ENCODE assay signal across 8 cellular contexts in the genomic region with DNA sequence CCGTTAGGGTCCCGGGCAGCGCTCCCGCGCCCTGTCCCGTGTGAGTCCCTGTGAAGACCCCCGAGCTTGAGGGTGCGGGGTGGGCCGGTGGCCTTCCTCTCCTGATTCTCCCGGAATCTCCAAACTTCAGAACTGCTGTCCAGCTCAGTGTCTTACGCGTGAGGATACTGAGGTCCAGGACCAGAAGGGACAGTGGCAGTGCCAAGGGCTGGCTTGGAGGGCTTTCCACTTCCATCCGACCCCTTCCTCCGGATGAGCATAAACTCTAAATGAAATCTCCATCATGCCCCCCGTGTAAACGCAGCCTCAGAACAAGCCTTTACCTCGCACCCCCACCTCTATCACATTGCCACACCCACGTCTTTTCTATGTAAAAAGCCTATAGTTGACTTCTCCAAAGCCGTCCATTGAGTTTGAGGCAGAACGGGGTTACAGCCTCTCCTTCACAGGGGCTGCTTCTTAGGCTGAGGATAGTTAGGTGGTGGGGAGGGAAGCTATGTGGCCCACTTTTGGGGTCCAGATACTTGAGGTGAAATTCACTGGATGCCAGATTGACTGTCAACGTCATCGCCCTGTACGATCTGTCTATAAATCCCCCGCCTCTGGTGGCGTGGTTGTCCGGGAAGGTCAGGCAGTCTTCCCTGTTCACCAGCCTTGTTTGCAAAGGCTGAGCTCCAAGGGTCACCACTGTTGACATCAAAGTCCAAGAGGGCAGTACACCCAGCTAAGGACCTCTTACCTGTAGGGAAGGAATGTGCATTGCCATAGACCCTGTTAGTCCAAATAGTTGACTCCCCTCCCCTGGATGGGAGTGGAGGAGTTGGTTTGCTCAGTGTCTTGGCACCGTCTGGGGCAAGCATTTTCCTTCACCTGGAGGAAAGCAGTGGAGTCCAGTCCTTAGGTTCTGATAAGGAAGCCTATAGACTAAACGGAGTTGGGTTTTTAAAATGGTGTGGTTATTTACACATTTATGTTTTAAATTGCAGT. TPM values are rescaled to one million over a fixed set of nuclear protein-coding genes. Genes with fewer than 3 reads are reported as not detected.
DNase-seq lines count a peak whose midpoint lies in the region; ATAC-seq and TF ChIP-seq lines count a peak whose summit lies in the region.

No MANE protein-coding gene starts in this region.

- in situ Hi-C loops in mammary epithelial cell (cut with MboI; ENCODE audit: low sequenced_read_pairs in 2 of 2): loop anchor here in 1 of 2 donors (25.0 kb wide), 1 partner anchor 201 kb away; a partner anchor contains a TSS

- H3K27ac ChIP-seq in DND-41 (ENCODE audit: low read length): peak overlapping the region; percentile 98
- H3K27ac ChIP-seq in mammary epithelial cell (ENCODE audit: insufficient read depth, low read depth, low read length): peak overlapping the region; percentile 94

- dilution Hi-C loops in mammary epithelial cell (cut with HindIII; ENCODE audit: low sequenced_read_pairs): loop anchor here (5.0 kb wide), 1 partner anchor 51 kb away; no protein-coding TSS in a partner anchor

- peak; percentile 44 for ATAC-seq in DND-41 (ENCODE audit: insufficient read depth, low read depth)
- no peak for ATAC-seq in GM18870 (IDR thresholded peaks at IDR 0.05; ENCODE audit: unreplicated experiment)

- H2AFZ ChIP-seq in DND-41 (ENCODE audit: low read depth, low read length): peak overlapping the region; percentile 6; the same call in 1 of the 2 replicates
- H2AFZ ChIP-seq in mammary epithelial cell (ENCODE audit: low read depth, low read length): peak overlapping the region; percentile 58

- peaks cover 66% of the 10 kb centered on the region for H3K4me1 ChIP-seq in DND-41 (ENCODE audit: insufficient read depth, low read length)
- H3K4me1 ChIP-seq in mammary epithelial cell (ENCODE audit: insufficient read depth, low read length): peaks cover 15% of the 10 kb centered on the region

- H3K9me3 ChIP-seq in DND-41 (ENCODE audit: insufficient read depth, low read length, severe bottlenecking) (no peaks in the 10 kb centered on the region), mammary epithelial cell (replicated peaks; ENCODE audit: insufficient read depth, low read length) (no peaks in the 10 kb centered on the region)

- 35% methylated on average over 17 of the region's 28 CpGs for WGBS in mammary epithelial cell (ENCODE audit: low coverage, missing lambda C conversion rate)
- WGBS in lower leg skin, 2 donors: 15% methylated on average over 16 to 20 of the region's 28 CpGs

- intact Hi-C loops in mammary epithelial cell (cut with micrococcal nuclease) (loop anchor here (1.0 to 5.0 kb wide), 4 partner anchors 8 to 531 kb away; a partner anchor contains a TSS), lower leg skin (cut with DNase I; ENCODE audit: low total_unique reads) (loop anchor here (5.0 kb wide), 1 partner anchor 41 kb away; no protein-coding TSS in a partner anchor)

- H3K4me2 ChIP-seq in DND-41 (ENCODE audit: insufficient read depth, low read length) (peak overlapping the region; percentile 94), mammary epithelial cell (ENCODE audit: insufficient read depth, low read depth, low read length) (peak overlapping the region; percentile 86)

- CTCF ChIA-PET in mammary epithelial cell (lab: Charles Lee; ENCODE audit: low non-redundant PET): no interaction called here

- TSS peak; percentile 24 for BruUV-seq in mammary epithelial cell (replicated peaks; lab: Mats Ljungman, UMichigan)

- H3K9ac ChIP-seq in DND-41 (ENCODE audit: low read depth, low read length): peak overlapping the region; percentile 99
- peak overlapping the region; percentile 95 for H3K9ac ChIP-seq in mammary epithelial cell (ENCODE audit: insufficient read depth, low read length)

- DNase-seq in DND-41: peak; percentile 79
- peak; percentile 66 for DNase-seq in HuH-7 (ENCODE audit: low spot score)
- DNase-seq in T-helper 22 cell (ENCODE audit: low read depth): peak; percentile 25
- DNase-seq in mammary epithelial cell: peak; percentile 48
- DNase-seq in lower leg skin (ENCODE audit: low spot score in 2 of 2): peak in 1 of 2 donors; percentile 84
- peak; percentile 38 to 75 (median 55) for DNase-seq in stimulated activated naive CD4-positive, alpha-beta T cell (lab: John Stamatoyannopoulos, UW)
- no peak for DNase-seq in NCI-H1436 (lab: John Stamatoyannopoulos, UW)

- peaks cover 58% of the 10 kb centered on the region for H3K36me3 ChIP-seq in DND-41 (ENCODE audit: insufficient read depth, low read length)
- H3K36me3 ChIP-seq in mammary epithelial cell (ENCODE audit: insufficient read depth, low read length): peaks cover 2% of the 10 kb centered on the region

- TF ChIP-seq CTCF in DND-41 (IDR thresholded peaks at IDR 0.05; ENCODE audit: borderline replicate concordance, extremely low read depth, low read length, poor library complexity, severe bottlenecking) (no peak), mammary epithelial cell (conservative IDR thresholded peaks at IDR 0.05 in 1 of 2, IDR thresholded peaks at IDR 0.05 in 1 of 2; ENCODE audit: extremely low read depth in 1 of 2, insufficient read depth in 1 of 2, low read depth in 1 of 2, low read length in 2 of 2) (no peak), lower leg skin (IDR thresholded peaks at IDR 0.05) (no peak)

- no peak for TF ChIP-seq POLR2A in lower leg skin (IDR thresholded peaks at IDR 0.05)

- H3K27me3 ChIP-seq in DND-41 (ENCODE audit: insufficient read depth, low read length, poor library complexity) (no peaks in the 10 kb centered on the region), mammary epithelial cell (ENCODE audit: insufficient read depth, low read length) (no peaks in the 10 kb centered on the region)

- H3K4me3 ChIP-seq in DND-41 (ENCODE audit: low read depth in 1 of 2, low read length in 2 of 2): peak overlapping the region; percentile 76 to 88
- peak overlapping the region; percentile 61 to 89 (median 86) for H3K4me3 ChIP-seq in mammary epithelial cell (replicated peaks in 1 of 3; ENCODE audit: insufficient read depth in 1 of 3, low read depth in 2 of 3, low read length in 3 of 3)
- peak overlapping the region; percentile 80 for H3K4me3 ChIP-seq in lower leg skin (ENCODE audit: low read depth, poor library complexity, severe bottlenecking)

- H4K20me1 ChIP-seq in DND-41 (ENCODE audit: insufficient read depth, low read length): peaks cover 19% of the 10 kb centered on the region
- H4K20me1 ChIP-seq in mammary epithelial cell (ENCODE audit: insufficient read depth, low read length): no peaks in the 10 kb centered on the region

- H3K79me2 ChIP-seq in DND-41 (ENCODE audit: insufficient read depth, low read length): peaks cover 84% of the 10 kb centered on the region
- H3K79me2 ChIP-seq in mammary epithelial cell (ENCODE audit: insufficient read depth, low read length): peaks cover 62% of the 10 kb centered on the region

RNA-seq across cellular contexts. Expression of a gene that starts 1.2 kb away (rescaled TPM):
- total RNA-seq in mammary epithelial cell (10 to 100 TPM; 78.0 to 98.0 TPM), lower leg skin (100 to 1,000 TPM in 1 of 4 donors, 10 to 100 TPM in 3; 72.4 to 121 (median 88.9) TPM)
- 47.0 TPM for polyA plus RNA-seq in mammary epithelial cell
- polyA minus RNA-seq in mammary epithelial cell: 70.9 TPM
